Comparison of ENCODE assay signal across 28 cellular contexts in genomic region chr1:117890452-117890851, GRCh38. TPM values are rescaled to one million over a fixed set of nuclear protein-coding genes. Genes with fewer than 3 reads are reported as not detected.
DNase-seq lines count a peak whose midpoint lies in the region; ATAC-seq and TF ChIP-seq lines count a peak whose summit lies in the region.
"Had no signal": no experiment of that assay in that cellular context is flagged by ENCODE, and none has a peak within 500 bp of the region (broad histone marks: within the 10 kb centered on the region; RNA-seq: fewer than 3 reads in every experiment).

No MANE protein-coding gene starts in this region.

- no peak overlapping the region for H2AK9ac ChIP-seq in IMR-90 (replicated peaks; ENCODE audit: low read depth, low read length, poor library complexity)

- TF ChIP-seq POLR2A in IMR-90 (IDR thresholded peaks at IDR 0.05; ENCODE audit: low read depth, low read length) (no peak), body of pancreas (IDR thresholded peaks at IDR 0.05) (no peak)

- POLR2A ChIA-PET in IMR-90 (lab: Charles Lee; ENCODE audit: unreplicated experiment) = no interaction called here

- no peak overlapping the region for H3K23ac ChIP-seq in IMR-90 (ENCODE audit: low read depth, low read length)

- no peak overlapping the region for H3K4me2 ChIP-seq in IMR-90 (ENCODE audit: low read depth, low read length)
- H3K4me2 ChIP-seq: A549; BLaER1; BLaER1 treated with 17β-estradiol and CSF1 and Interleukin-3, amounts not matched to agents 10 nM and 100 nM had no signal

- no peak for TF ChIP-seq CTCF in IMR-90 (conservative IDR thresholded peaks at IDR 0.05; ENCODE audit: low read depth, low read length)
- no peak for TF ChIP-seq CTCF in body of pancreas (IDR thresholded peaks at IDR 0.05)

- no TSS peak for BruUV-seq in IMR-90 (replicated peaks; lab: Mats Ljungman, UMichigan)

- H2BK20ac ChIP-seq in IMR-90 (ENCODE audit: low read depth, low read length) = no peak overlapping the region

- no peak overlapping the region for H3K9ac ChIP-seq in IMR-90 (ENCODE audit: low read depth, low read length)
- H3K9ac ChIP-seq: BLaER1; BLaER1 treated with 17β-estradiol and CSF1 and Interleukin-3, amounts not matched to agents 10 nM and 100 nM had no signal

- H3K27me3 ChIP-seq in IMR-90 (ENCODE audit: control insufficient read depth, insufficient read depth, low read length) = no peaks in the 10 kb centered on the region
- H3K27me3 ChIP-seq in body of pancreas = no peaks in the 10 kb centered on the region
- H3K27me3 ChIP-seq: BE2C; BLaER1; BLaER1 treated with 17β-estradiol and CSF1 and Interleukin-3, amounts not matched to agents 10 nM and 100 nM had no signal

- H4K20me1 ChIP-seq in IMR-90 (ENCODE audit: insufficient read depth, low read length) = no peaks in the 10 kb centered on the region
- H4K20me1 ChIP-seq: BLaER1; BLaER1 treated with 17β-estradiol and CSF1 and Interleukin-3, amounts not matched to agents 10 nM and 100 nM had no signal

- H3K4ac ChIP-seq in IMR-90 (ENCODE audit: low read depth, low read length) = no peak overlapping the region

- H2AFZ ChIP-seq in IMR-90 (replicated peaks; ENCODE audit: low read length, poor library complexity) = no peak overlapping the region

- H2BK15ac ChIP-seq in IMR-90 (ENCODE audit: low read depth, low read length) = no peak overlapping the region

- H3K9me3 ChIP-seq in IMR-90 (ENCODE audit: control insufficient read depth, insufficient read depth, low read length) = no peaks in the 10 kb centered on the region
- no peaks in the 10 kb centered on the region for H3K9me3 ChIP-seq in body of pancreas
- H3K9me3 ChIP-seq: A549; BE2C; BLaER1; BLaER1 treated with 17β-estradiol and CSF1 and Interleukin-3, amounts not matched to agents 10 nM and 100 nM; Caco-2 had no signal

- TF ChIP-seq RAD21 in IMR-90 (IDR thresholded peaks at IDR 0.05; ENCODE audit: low read length) = no peak

- intact Hi-C loops in IMR-90 (cut with micrococcal nuclease) (loop anchor here (10.0 kb wide), 2 partner anchors 576 to 816 kb away; no protein-coding TSS in a partner anchor), body of pancreas (cut with DNase I) (loop anchor here (10.0 kb wide), 1 partner anchor 366 kb away; no protein-coding TSS in a partner anchor)

- no peak overlapping the region for H3K18ac ChIP-seq in IMR-90 (ENCODE audit: low read depth, low read length)

- H2BK120ac ChIP-seq in IMR-90 (ENCODE audit: low read depth, low read length) = peak overlapping the region; percentile 56; the same call in 1 of the 2 replicates

- WGBS in IMR-90 (ENCODE audit: extremely low coverage in 2 of 2, insufficient read length in 1 of 2), 2 experiments = no CpG with 5 or more reads among the region's 2 CpGs
- WGBS in body of pancreas, 2 donors = 26 to 27% methylated on average over 2 of the region's 2 CpGs

- no peak overlapping the region for H3K56ac ChIP-seq in IMR-90 (ENCODE audit: extremely low read depth, insufficient read depth, low read length)

- H3K9me1 ChIP-seq in IMR-90 (ENCODE audit: insufficient read depth, low read length) = peaks cover 3% of the 10 kb centered on the region; the same call in 1 of the 2 replicates

- dilution Hi-C loops in IMR-90 (cut with HindIII; ENCODE audit: low sequenced_read_pairs, unreplicated experiment) = no loop called here

- H4K91ac ChIP-seq in IMR-90 (ENCODE audit: insufficient read depth, low read depth, low read length) = no peak overlapping the region

- no peak overlapping the region; the same call in 1 of the 2 replicates for H2AK5ac ChIP-seq in IMR-90 (ENCODE audit: low read depth, low read length)

- peak overlapping the region; percentile 39; the same call in 1 of the 2 replicates for H4K5ac ChIP-seq in IMR-90 (ENCODE audit: low read depth, low read length)

- CTCF ChIA-PET in IMR-90 (lab: Yijun Ruan, JAX) = no interaction called here

- no peak for DNase-seq in IMR-90
- no peak for DNase-seq in body of pancreas
- DNase-seq in DMS79 (lab: John Stamatoyannopoulos, UW) = no peak
- DNase-seq: 8988T; ACHN; AML-193; BE2C; C1 segment of cervical spinal cord; Caco-2; Calu3; CD4-positive, alpha-beta memory T cell; CD4-positive, alpha-beta T cell; CD4-positive, CD25-positive, alpha-beta regulatory T cell; CD8-positive, alpha-beta memory T cell; CD8-positive, alpha-beta T cell; COR-L47; DMS 273 treated with DMSO at 0.1 percent for 48 hours; DMS153; DMS53; DMS79 treated with DMSO at 0.1 percent for 48 hours; DND-41; EL had no signal

- in situ Hi-C loops in IMR-90 (cut with MboI; ENCODE audit: low sequenced_read_pairs) = loop anchor here (25.0 kb wide), 1 partner anchor 128 kb away; no protein-coding TSS in a partner anchor

- peaks cover 8 to 31% of the 10 kb centered on the region in 2 experiments for H3K79me1 ChIP-seq in IMR-90 (ENCODE audit: low read depth in 1 of 2, low read length in 2 of 2)

- no peak overlapping the region for H3K14ac ChIP-seq in IMR-90 (replicated peaks; ENCODE audit: low read depth, low read length)

- H2BK5ac ChIP-seq in IMR-90 (ENCODE audit: low read depth, low read length, poor library complexity, severe bottlenecking) = no peak overlapping the region

- no peak overlapping the region for H3K27ac ChIP-seq in IMR-90 (ENCODE audit: insufficient read depth, low read length)
- peak overlapping the region in 1 of 4 donors; percentile 60 for H3K27ac ChIP-seq in body of pancreas
- H3K27ac ChIP-seq: 22Rv1; A549; BLaER1; BLaER1 treated with 17β-estradiol and CSF1 and Interleukin-3, amounts not matched to agents 10 nM and 100 nM; C4-2B had no signal

- H3K4me1 ChIP-seq in IMR-90 (ENCODE audit: control insufficient read depth, insufficient read depth, low read length) = peaks cover 8% of the 10 kb centered on the region
- H3K4me1 ChIP-seq in body of pancreas = peaks cover 70% of the 10 kb centered on the region
- H3K4me1 ChIP-seq: A549; BE2C; BLaER1; BLaER1 treated with 17β-estradiol and CSF1 and Interleukin-3, amounts not matched to agents 10 nM and 100 nM; Caco-2 had no signal

- peaks cover 2% of the 10 kb centered on the region for H3K36me3 ChIP-seq in IMR-90 (ENCODE audit: control insufficient read depth, insufficient read depth, low read length)
- no peaks in the 10 kb centered on the region for H3K36me3 ChIP-seq in body of pancreas (replicated peaks in 1 of 2; ENCODE audit: insufficient read depth in 1 of 2, low read depth in 2 of 2)
- H3K36me3 ChIP-seq: BE2C had no signal

- no peak overlapping the region for H3K4me3 ChIP-seq in IMR-90 (ENCODE audit: insufficient read depth, low read depth, low read length)
- H3K4me3 ChIP-seq in body of pancreas = no peak overlapping the region
- H3K4me3 ChIP-seq: A549; BLaER1; BLaER1 treated with 17β-estradiol and CSF1 and Interleukin-3, amounts not matched to agents 10 nM and 100 nM had no signal

- no peak overlapping the region for H4K8ac ChIP-seq in IMR-90 (ENCODE audit: low read depth in 2 of 2, low read length in 2 of 2)

- ATAC-seq in IMR-90 (ENCODE audit: low read depth) (no peak), body of pancreas (peak; percentile 52), GM19455 (IDR thresholded peaks at IDR 0.05; ENCODE audit: unreplicated experiment) (no peak)
- ATAC-seq: A549; CD8-positive, alpha-beta T cell had no signal

TF ChIP-seq in IMR-90, 13 proteins besides CTCF, POLR2A, EP300 and RAD21:
- TF ChIP-seq BHLHE40 (IDR thresholded peaks at IDR 0.05; ENCODE audit: low read depth, low read length) = no peak
- TF ChIP-seq RFX5 (IDR thresholded peaks at IDR 0.05; ENCODE audit: low read depth, low read length) = no peak
- no peak for TF ChIP-seq RCOR1 (IDR thresholded peaks at IDR 0.05; ENCODE audit: insufficient replicate concordance, low read length)
- no peak for TF ChIP-seq CEBPB (IDR thresholded peaks at IDR 0.05; ENCODE audit: low read depth, low read length)
- TF ChIP-seq SMC3 (IDR thresholded peaks at IDR 0.05; ENCODE audit: low read depth, low read length) = no peak
- TF ChIP-seq MAFK (IDR thresholded peaks at IDR 0.05; ENCODE audit: low read depth, low read length) = no peak
- TF ChIP-seq MAZ (IDR thresholded peaks at IDR 0.05; ENCODE audit: borderline replicate concordance, low read depth, low read length) = no peak
- TF ChIP-seq FOS (IDR thresholded peaks at IDR 0.05; ENCODE audit: low read depth, low read length) = no peak
- TF ChIP-seq ELK1 (IDR thresholded peaks at IDR 0.05; ENCODE audit: borderline replicate concordance, low read depth, low read length) = no peak
- no peak for TF ChIP-seq NFE2L2 (IDR thresholded peaks at IDR 0.05; ENCODE audit: low read depth, low read length)
- TF ChIP-seq CHD1 (IDR thresholded peaks at IDR 0.05; ENCODE audit: low read depth, low read length) = no peak
- no peak for TF ChIP-seq MXI1 (IDR thresholded peaks at IDR 0.05; ENCODE audit: borderline replicate concordance, low read depth, low read length)
- TF ChIP-seq USF2 (IDR thresholded peaks at IDR 0.05; ENCODE audit: low read depth, low read length) = no peak

RNA-seq across cellular contexts. Expression of gene GDAP2, which starts 39.0 kb away (rescaled TPM):
- total RNA-seq in IMR-90 (2012; rRNA removed) (26.7 and 27.1 TPM in 2 replicates), body of pancreas (10 to 100 TPM; 15.8 to 20.8 TPM)
- 5.4 and 6.0 TPM in 2 replicates for polyA plus RNA-seq in IMR-90 (2012; rRNA removed)
- polyA plus RNA-seq in IMR-90 (2012; cell fraction: cytosol; rRNA removed) = 1.0 and 1.3 TPM in 2 replicates
- 0.49 and 4.0 TPM in 2 replicates for polyA plus RNA-seq in IMR-90 (2012; cell fraction: nucleus; rRNA removed; ENCODE audit: low replicate concordance)

RNA-seq across cellular contexts. Expression of gene WDR3, which starts 39.1 kb away (rescaled TPM):
- total RNA-seq in IMR-90 (2012; rRNA removed) = 74.7 and 88.5 TPM in 2 replicates
- polyA plus RNA-seq in IMR-90 (2012; rRNA removed) = 15.3 and 16.7 TPM in 2 replicates
- polyA plus RNA-seq in IMR-90 (2012; cell fraction: cytosol; rRNA removed) = 3.8 and 9.3 TPM in 2 replicates
- polyA plus RNA-seq in IMR-90 (2012; cell fraction: nucleus; rRNA removed; ENCODE audit: low replicate concordance) = 2.4 and 12.0 TPM in 2 replicates
- total RNA-seq in body of pancreas = 1 to 10 TPM; 5.3 to 8.8 TPM
